11 cellular contexts compared by ENCODE assay signal in the genomic region with DNA sequence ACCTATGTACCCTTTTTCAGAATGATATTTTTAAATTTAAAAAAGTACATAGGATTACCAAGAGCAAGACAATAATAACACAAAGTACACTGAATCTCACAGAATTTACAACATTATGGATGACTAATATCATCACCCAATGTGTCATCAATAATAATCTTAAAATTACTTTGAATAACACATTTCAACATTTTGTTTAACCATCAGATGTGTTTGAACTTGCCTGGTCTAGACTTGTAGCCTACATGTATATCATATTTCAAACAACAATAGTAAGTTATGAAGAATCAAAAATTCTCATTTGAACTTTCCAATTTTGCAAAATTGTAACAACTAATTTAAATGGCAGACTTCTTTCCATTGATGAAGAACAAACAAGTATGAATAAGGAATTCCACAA. TPM values are rescaled to one million over a fixed set of nuclear protein-coding genes. Genes with fewer than 3 reads are reported as not detected.
"Had no signal": no experiment of that assay in that cellular context is flagged by ENCODE, and none has a peak within 500 bp of the region (broad histone marks: within the 10 kb centered on the region; RNA-seq: fewer than 3 reads in every experiment).

No MANE protein-coding gene starts in this region.

- FAIRE-seq: HTR-8/SVneo, K562 had no signal

- H3K4me1 ChIP-seq: HAP-1 had no signal

- H3K27ac ChIP-seq: GM23248 had no signal

- H3K9me3 ChIP-seq: HAP-1 had no signal

- H3K4me3 ChIP-seq: GM23248, HAP-1, K562 had no signal

- DNase-seq: GM23248, GOT3, H7, HFFc6, IMR-90 had no signal

- ATAC-seq: HCT116, K562 had no signal

- H3K36me3 ChIP-seq: HAP-1 had no signal

RNA-seq across cellular contexts. Expression of gene LRRC3B, which starts 15.1 kb away (rescaled TPM):
- total RNA-seq: GM23248, H4, HFFc6, HT-29, IMR-90 had no signal
- polyA plus RNA-seq: GM23248, IMR-90 had no signal
